Comparison of ENCODE assay signal across 7 cellular contexts in the genomic region with DNA sequence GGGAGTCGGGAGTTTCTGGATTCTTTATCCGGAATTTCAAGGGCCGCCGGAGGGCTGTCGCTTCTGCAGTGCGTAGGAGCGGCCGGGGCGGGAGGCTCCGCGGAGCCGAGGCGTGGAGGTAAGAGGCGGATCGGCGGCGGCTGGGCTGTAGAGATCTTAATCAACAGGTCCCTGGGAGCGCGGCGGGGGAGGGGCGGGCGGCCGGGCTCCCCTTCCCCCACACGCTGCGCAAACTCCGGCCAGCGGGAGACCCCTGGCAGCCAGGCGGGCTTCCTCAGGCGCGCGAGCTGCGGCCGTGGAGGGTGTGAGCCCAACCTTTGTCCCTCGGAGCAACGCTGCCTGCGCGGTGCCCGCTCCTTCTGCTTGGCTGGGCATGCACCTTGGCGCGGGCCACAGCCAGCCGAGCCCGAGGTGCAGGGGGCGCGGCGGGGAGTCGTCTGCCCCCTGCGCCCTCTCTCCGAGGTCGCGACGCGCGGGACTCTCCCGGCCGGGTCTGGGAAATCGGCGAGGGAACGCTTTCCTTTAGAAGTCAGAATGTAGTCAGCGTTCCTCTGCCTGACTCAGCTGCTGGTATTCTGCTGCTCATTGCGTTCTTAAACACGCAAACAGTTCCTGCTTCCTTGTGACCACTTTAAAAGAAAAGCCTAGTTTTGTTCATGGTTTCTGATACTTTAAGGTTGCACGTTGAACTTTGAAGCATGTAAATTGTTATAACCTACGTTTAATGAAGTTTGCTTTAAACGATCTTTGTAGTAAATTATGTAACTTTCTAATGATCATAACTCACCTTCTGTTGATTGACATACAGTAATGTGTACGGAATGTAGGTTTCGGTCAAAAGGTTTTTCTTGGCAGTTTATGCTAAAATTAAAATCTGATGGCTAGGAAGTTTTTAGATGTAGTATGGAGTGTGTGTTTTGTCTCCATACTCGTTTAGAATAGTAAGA. TPM values are rescaled to one million over a fixed set of nuclear protein-coding genes. Genes with fewer than 3 reads are reported as not detected.
DNase-seq lines count a peak whose midpoint lies in the region; ATAC-seq and TF ChIP-seq lines count a peak whose summit lies in the region.

A gene (plus strand): TSS at position 20 of the 947 bp plus-strand sequence. CDS start 37,736 bp downstream, outside the sequence.

- peaks cover 17% of the 10 kb centered on the region for H3K27me3 Mint-ChIP-seq in T-helper 1 cell treated with Interleukin-12 subunit alpha and Interleukin-12 subunit beta and Interleukin-4 antibody, amounts not matched to agents 30 μg/mL and 1 μg/mL, for 36 hours (ENCODE audit: low read depth)

- no peaks in the 10 kb centered on the region for H3K9me3 Mint-ChIP-seq in T-helper 1 cell treated with Interleukin-12 subunit alpha and Interleukin-12 subunit beta and Interleukin-4 antibody, amounts not matched to agents 30 μg/mL and 1 μg/mL, for 36 hours

- TF ChIP-seq CTCF in lower lobe of right lung (IDR thresholded peaks at IDR 0.05), result no peak

- peak; percentile 11 for TF ChIP-seq POLR2A in GM10847 (IDR thresholded peaks at IDR 0.05; ENCODE audit: extremely low read depth, insufficient read length)

- no peak for DNase-seq in effector memory CD4-positive, alpha-beta T cell
- DNase-seq in lower lobe of right lung, result no peak
- peak; percentile 15 for DNase-seq in stimulated activated CD8-positive, alpha-beta memory T cell treated with anti-CD3 and anti-CD28 coated beads, Interleukin-4, amount 100 ng/mL, for 24 hours (ENCODE audit: low read depth)

- H3K9ac ChIP-seq in HUES6 (ENCODE audit: low read length), result peak within 1 kb of the TSS; percentile 99

- H3K4me3 Mint-ChIP-seq in T-helper 1 cell treated with Interleukin-12 subunit alpha and Interleukin-12 subunit beta and Interleukin-4 antibody, amounts not matched to agents 30 μg/mL and 1 μg/mL, for 36 hours, result peak within 1 kb of the TSS; percentile 89

- ATAC-seq in GM21529 (IDR thresholded peaks at IDR 0.05; ENCODE audit: unreplicated experiment) (peak; percentile 37), lower lobe of right lung (peak; percentile 57 to 71)

- no peaks in the 10 kb centered on the region for H3K36me3 ChIP-seq in HUES6 (ENCODE audit: control insufficient read depth, insufficient read depth, low read length)
- H3K36me3 ChIP-seq in effector memory CD4-positive, alpha-beta T cell (ENCODE audit: control insufficient read depth, insufficient read depth, low read length), result no peaks in the 10 kb centered on the region
- no peaks in the 10 kb centered on the region for H3K36me3 ChIP-seq in lower lobe of right lung

- H3K4me1 Mint-ChIP-seq in T-helper 1 cell treated with Interleukin-12 subunit alpha and Interleukin-12 subunit beta and Interleukin-4 antibody, amounts not matched to agents 30 μg/mL and 1 μg/mL, for 36 hours (ENCODE audit: low read depth), result peaks cover 13% of the 10 kb centered on the region

- peaks cover 16% of the 10 kb centered on the region for H3K27me3 ChIP-seq in HUES6 (ENCODE audit: control insufficient read depth, insufficient read depth, low read length)
- no peaks in the 10 kb centered on the region for H3K27me3 ChIP-seq in effector memory CD4-positive, alpha-beta T cell (replicated peaks; ENCODE audit: control insufficient read depth, insufficient read depth, low read length, poor library complexity, severe bottlenecking)
- no peaks in the 10 kb centered on the region for H3K27me3 ChIP-seq in lower lobe of right lung (ENCODE audit: low read depth)

- intact Hi-C loops in lower lobe of right lung (cut with DNase I), result no loop called here

- H3K4me1 ChIP-seq in HUES6 (ENCODE audit: control insufficient read depth, insufficient read depth, low read length), result peaks cover 8% of the 10 kb centered on the region; the same call in 1 of the 2 replicates
- H3K4me1 ChIP-seq in effector memory CD4-positive, alpha-beta T cell (ENCODE audit: control insufficient read depth, insufficient read depth, low read length, poor library complexity, severe bottlenecking), result no peaks in the 10 kb centered on the region
- H3K4me1 ChIP-seq in lower lobe of right lung, result peaks cover 9% of the 10 kb centered on the region

- H3K9me3 ChIP-seq in HUES6 (ENCODE audit: control insufficient read depth, insufficient read depth, low read depth, low read length), result no peaks in the 10 kb centered on the region
- H3K9me3 ChIP-seq in effector memory CD4-positive, alpha-beta T cell (ENCODE audit: control insufficient read depth, low read length), result no peaks in the 10 kb centered on the region
- H3K9me3 ChIP-seq in lower lobe of right lung, result no peaks in the 10 kb centered on the region

- peak within 1 kb of the TSS; percentile 92 for H3K4me3 ChIP-seq in HUES6 (ENCODE audit: low read depth, low read length)
- peak within 1 kb of the TSS; percentile 87 for H3K4me3 ChIP-seq in effector memory CD4-positive, alpha-beta T cell (ENCODE audit: insufficient read depth, low read depth, low read length, poor library complexity, severe bottlenecking)
- H3K4me3 ChIP-seq in lower lobe of right lung, result peak within 1 kb of the TSS; percentile 88

- H3K36me3 Mint-ChIP-seq in T-helper 1 cell treated with Interleukin-12 subunit alpha and Interleukin-12 subunit beta and Interleukin-4 antibody, amounts not matched to agents 30 μg/mL and 1 μg/mL, for 36 hours (ENCODE audit: low read depth), result no peaks in the 10 kb centered on the region

- peak within 1 kb of the TSS; percentile 70 for H3K27ac Mint-ChIP-seq in T-helper 1 cell treated with Interleukin-12 subunit alpha and Interleukin-12 subunit beta and Interleukin-4 antibody, amounts not matched to agents 30 μg/mL and 1 μg/mL, for 36 hours

- peak within 1 kb of the TSS; percentile 94 for H3K27ac ChIP-seq in HUES6 (ENCODE audit: low read depth, low read length)
- peak within 1 kb of the TSS; percentile 71 for H3K27ac ChIP-seq in effector memory CD4-positive, alpha-beta T cell (ENCODE audit: insufficient read depth, low read length, poor library complexity, severe bottlenecking)
- H3K27ac ChIP-seq in lower lobe of right lung, result peak within 1 kb of the TSS; percentile 97

RNA-seq across cellular contexts. Expression of the gene that starts here (rescaled TPM):
- 29.1 TPM for total RNA-seq in lower lobe of right lung
